Comparison of ENCODE assay signal across 33 cellular contexts in genomic region chr4:19402666-19403065, GRCh38.
"Had no signal": no experiment of that assay in that cellular context is flagged by ENCODE, and none has a peak within 500 bp of the region (broad histone marks: within the 10 kb centered on the region; RNA-seq: fewer than 3 reads in every experiment).

No MANE protein-coding gene starts in this region.

- H3K27ac ChIP-seq: adrenal gland, cardiac muscle cell, colonic mucosa, epithelial cell of prostate, esophagus squamous epithelium, left ventricle myocardium inferior, pancreas, prostate gland, tibial artery, upper lobe of right lung had no signal

- ATAC-seq: activated CD4-positive, alpha-beta T cell treated with anti-CD3 and anti-CD28 coated beads for 36 hours; naive thymus-derived CD8-positive, alpha-beta T cell; pancreas; sciatic nerve; stimulated activated memory B cell treated with anti-CD40 and anti-IgM and Interleukin-4, amounts not matched to agents 10 μg/mL and 1 μg/mL and 100 μg/mL, for 72 hours; stimulated activated naive CD8-positive, alpha-beta T cell treated with anti-CD3 and anti-CD28 coated beads, Interleukin-15, amount 100 ng/mL, for 72 hours; upper lobe of right lung had no signal

- H3K4me1 ChIP-seq: adrenal gland, colonic mucosa, esophagus squamous epithelium, left ventricle myocardium inferior, pancreas, prostate gland, upper lobe of right lung had no signal

- H3K4me3 ChIP-seq: adrenal gland, cardiac muscle cell, colonic mucosa, esophagus squamous epithelium, left ventricle myocardium inferior, pancreas, prostate gland, tibial artery, upper lobe of right lung had no signal

- H3K27me3 ChIP-seq: adrenal gland, cardiac muscle cell, colonic mucosa, esophagus squamous epithelium, tibial artery, upper lobe of right lung had no signal

- H3K36me3 ChIP-seq: adrenal gland, cardiac muscle cell, colonic mucosa, esophagus squamous epithelium, left ventricle myocardium inferior, pancreas, prostate gland, tibial artery, upper lobe of right lung had no signal

- H3K9me3 ChIP-seq: adrenal gland, colonic mucosa, esophagus squamous epithelium, pancreas, prostate gland, tibial artery, upper lobe of right lung had no signal

- DNase-seq: activated CD4-positive, alpha-beta T cell treated with anti-CD3 and anti-CD28 coated beads for 36 hours; activated CD4-positive, alpha-beta T cell treated with anti-CD3 and anti-CD28 coated beads, Interleukin-2, amount 50 U/mL, for 4 hours; activated CD4-positive, CD25-positive, alpha-beta regulatory T cell; activated CD8-positive, alpha-beta memory T cell treated with anti-CD3 and anti-CD28 coated beads for 24 hours; activated effector memory CD4-positive, alpha-beta T cell treated with Interleukin-2 at 50 U/mL for 16 hours; activated naive CD4-positive, alpha-beta T cell treated with anti-CD3 and anti-CD28 coated beads for 36 hours; activated naive CD8-positive, alpha-beta T cell treated with anti-CD3 and anti-CD28 coated beads for 36 hours; adrenal gland; aorta; cerebellar nuclear complex; colonic mucosa; effector CD8-positive, alpha-beta T cell; esophagus squamous epithelium; foreskin melanocyte; islet precursor cell; left ventricle myocardium inferior; midbrain; naive thymus-derived CD8-positive, alpha-beta T cell; nucleus accumbens; pancreas; retina; small intestine; stimulated activated CD4-positive, alpha-beta T cell treated with anti-CD3 and anti-CD28 coated beads, Interleukin-1b, Interleukin-23, amount 100 ng/mL, for 48 hours; stimulated activated CD4-positive, alpha-beta T cell treated with anti-CD3 and anti-CD28 coated beads, Interleukin-4, amount 100 ng/mL, for 4 hours; stimulated activated CD8-positive, alpha-beta memory T cell treated with anti-CD3 and anti-CD28 coated beads, Interleukin-4, amount 100 ng/mL, for 48 hours; stimulated activated naive CD8-positive, alpha-beta T cell treated with anti-CD3 and anti-CD28 coated beads, Interleukin-15, amount 100 ng/mL, for 72 hours; tibial artery; upper lobe of right lung had no signal
